In genomic region chr11:9691865-9692264, GRCh38 we compare ENCODE assay signal across 12 cellular contexts. TPM values are rescaled to one million over a fixed set of nuclear protein-coding genes. Genes with fewer than 3 reads are reported as not detected.
DNase-seq lines count a peak whose midpoint lies in the region; ATAC-seq and TF ChIP-seq lines count a peak whose summit lies in the region.
"Had no signal": no experiment of that assay in that cellular context is flagged by ENCODE, and none has a peak within 500 bp of the region (broad histone marks: within the 10 kb centered on the region; RNA-seq: fewer than 3 reads in every experiment).

No MANE protein-coding gene starts in this region.

- H3K4me1 ChIP-seq in heart right ventricle (peaks cover 0 to 69% (median 41%) of the 10 kb centered on the region in 9 donors), hepatocyte (ENCODE audit: insufficient read depth) (peaks cover 14% of the 10 kb centered on the region), uterus (peaks cover 0 to 19% of the 10 kb centered on the region in 2 donors)

- ATAC-seq in heart right ventricle (no peak), GM18867 (IDR thresholded peaks at IDR 0.05; ENCODE audit: unreplicated experiment) (no peak)
- ATAC-seq: GM23338 had no signal

- no peak overlapping the region for H2AFZ ChIP-seq in hepatocyte
- H2AFZ ChIP-seq: GM23338 had no signal

- TF ChIP-seq POLR2A in uterus (IDR thresholded peaks at IDR 0.05): no peak

- no peak for DNase-seq in heart right ventricle
- DNase-seq in cardiac septum (ENCODE audit: low spot score): no peak
- peak; percentile 22 for DNase-seq in SW480 (ENCODE audit: low spot score)
- no peak for DNase-seq in hepatocyte (ENCODE audit: low spot score)
- no peak for DNase-seq in uterus
- DNase-seq in head of caudate nucleus: no peak
- DNase-seq in retina: no peak
- DNase-seq: central memory CD4-positive, alpha-beta T cell; islet precursor cell; testis had no signal

- H3K9me3 ChIP-seq in heart right ventricle (no peaks in the 10 kb centered on the region), hepatocyte (ENCODE audit: low read depth) (no peaks in the 10 kb centered on the region), uterus (no peaks in the 10 kb centered on the region)
- H3K9me3 ChIP-seq: testis had no signal

- H4K20me1 ChIP-seq in hepatocyte (ENCODE audit: insufficient read depth, poor library complexity, severe bottlenecking): no peaks in the 10 kb centered on the region

- no peak overlapping the region for H3K4me3 ChIP-seq in heart right ventricle
- H3K4me3 ChIP-seq in hepatocyte: no peak overlapping the region
- H3K4me3 ChIP-seq in uterus: no peak overlapping the region
- H3K4me3 ChIP-seq: GM23338, testis had no signal

- H3K9me2 ChIP-seq in hepatocyte (replicated peaks; ENCODE audit: insufficient read depth): no peaks in the 10 kb centered on the region

- intact Hi-C loops in heart right ventricle (cut with DNase I) (no loop called here), cardiac septum (cut with DNase I) (no loop called here), uterus (cut with DNase I; ENCODE audit: low total_unique reads) (no loop called here), head of caudate nucleus (cut with DNase I) (no loop called here)

- H3K27me3 ChIP-seq in heart right ventricle (no peaks in the 10 kb centered on the region), hepatocyte (no peaks in the 10 kb centered on the region), uterus (no peaks in the 10 kb centered on the region)
- H3K27me3 ChIP-seq: testis had no signal

- H3K79me2 ChIP-seq in hepatocyte: peaks cover 41% of the 10 kb centered on the region

- no peak overlapping the region for H3K4me2 ChIP-seq in hepatocyte
- H3K4me2 ChIP-seq: GM23338 had no signal

- TF ChIP-seq CTCF in heart right ventricle (IDR thresholded peaks at IDR 0.05) (no peak), hepatocyte (IDR thresholded peaks at IDR 0.05; ENCODE audit: poor library complexity) (no peak), uterus (IDR thresholded peaks at IDR 0.05) (no peak)

- H3K36me3 ChIP-seq in heart right ventricle (peaks cover 0 to 30% (median 12%) of the 10 kb centered on the region in 9 donors), hepatocyte (replicated peaks; ENCODE audit: insufficient read depth, low read depth) (no peaks in the 10 kb centered on the region), uterus (no peaks in the 10 kb centered on the region)

- peak overlapping the region in 8 of 10 donors; percentile 7 to 91 (median 80) for H3K27ac ChIP-seq in heart right ventricle
- H3K27ac ChIP-seq in hepatocyte: peak overlapping the region; percentile 56
- peak overlapping the region; percentile 77 to 80 for H3K27ac ChIP-seq in uterus

RNA-seq across cellular contexts. Expression of gene SWAP70, which starts 28.0 kb away (rescaled TPM):
- total RNA-seq in heart right ventricle (10 to 100 TPM; 15.9 to 33.4 (median 20.8) TPM), cardiac septum (27.6 TPM), hepatocyte (16.3 and 17.3 TPM in 2 replicates), uterus (10 to 100 TPM; 11.5 to 65.6 (median 41.5) TPM)
- polyA plus RNA-seq in heart right ventricle (1 to 10 TPM; 7.8 to 9.7 TPM), hepatocyte (15.6 and 16.8 TPM in 2 replicates)
